ENCODE assay signal across 9 cellular contexts in genomic region chr1:116232989-116233514, GRCh38.
DNase-seq lines count a peak whose midpoint lies in the region; ATAC-seq and TF ChIP-seq lines count a peak whose summit lies in the region.
"Had no signal": no experiment of that assay in that cellular context is flagged by ENCODE, and none has a peak within 500 bp of the region (broad histone marks: within the 10 kb centered on the region; RNA-seq: fewer than 3 reads in every experiment).

No MANE protein-coding gene starts in this region.

- H3K27me3 Mint-ChIP-seq in activated T-helper 17 cell treated with anti-CD3 and anti-CD28 coated beads, Interleukin-2, amount 50 U/mL, for 72 hours = no peaks in the 10 kb centered on the region
- H3K27me3 Mint-ChIP-seq in endothelial cell (ENCODE audit: unreplicated experiment) = peaks cover 1% of the 10 kb centered on the region

- H3K4me1 ChIP-seq in DOHH2 (ENCODE audit: control insufficient read depth, low read length) = peaks cover 60% of the 10 kb centered on the region
- H3K4me1 ChIP-seq in left lung = no peaks in the 10 kb centered on the region

- H3K27ac ChIP-seq in DOHH2 (ENCODE audit: low read depth, low read length) = peak overlapping the region; percentile 10; the same call in 1 of the 2 replicates
- no peak overlapping the region for H3K27ac ChIP-seq in left lung

- H3K4me2 ChIP-seq in DOHH2 (ENCODE audit: low read length) = peak overlapping the region; percentile 50

- H3K27ac Mint-ChIP-seq in activated T-helper 17 cell treated with anti-CD3 and anti-CD28 coated beads, Interleukin-2, amount 50 U/mL, for 72 hours = no peak overlapping the region
- H3K27ac Mint-ChIP-seq in endothelial cell (ENCODE audit: unreplicated experiment) = no peak overlapping the region

- H3K9me3 Mint-ChIP-seq in activated T-helper 17 cell treated with anti-CD3 and anti-CD28 coated beads, Interleukin-2, amount 50 U/mL, for 72 hours = no peaks in the 10 kb centered on the region
- H3K9me3 Mint-ChIP-seq in endothelial cell (ENCODE audit: unreplicated experiment) = no peaks in the 10 kb centered on the region

- H3K79me2 ChIP-seq in DOHH2 (ENCODE audit: control insufficient read depth, low read length) = no peaks in the 10 kb centered on the region

- 0 out of 2 replicates have a peak, but pooled peaks cover 2% of the 10 kb centered on the region for H3F3A ChIP-seq in DOHH2 (ENCODE audit: control insufficient read depth, insufficient read depth)

- H3K36me3 ChIP-seq in DOHH2 (ENCODE audit: control insufficient read depth, low read length) (no peaks in the 10 kb centered on the region), left lung (no peaks in the 10 kb centered on the region)

- H3K4me3 Mint-ChIP-seq in activated T-helper 17 cell treated with anti-CD3 and anti-CD28 coated beads, Interleukin-2, amount 50 U/mL, for 72 hours = no peak overlapping the region
- H3K4me3 Mint-ChIP-seq in endothelial cell (ENCODE audit: unreplicated experiment) = no peak overlapping the region

- TF ChIP-seq CTCF in DOHH2 (IDR thresholded peaks at IDR 0.05; ENCODE audit: low read depth, low read length, poor library complexity, severe bottlenecking) = peak; percentile 27
- TF ChIP-seq CTCF in left lung (IDR thresholded peaks at IDR 0.05) = no peak
- no peak for TF ChIP-seq CTCF in endothelial cell (IDR thresholded peaks at IDR 0.05; ENCODE audit: unreplicated experiment)

- ATAC-seq in GM21825 (IDR thresholded peaks at IDR 0.05; ENCODE audit: unreplicated experiment) (peak; percentile 60), left lung (peak; percentile 71)
- no peak for ATAC-seq in activated T-helper 17 cell treated with anti-CD3 and anti-CD28 coated beads, Interleukin-2, amount 50 U/mL, for 72 hours (replicated peaks)

- no peaks in the 10 kb centered on the region for H3K9me2 ChIP-seq in DOHH2 (replicated peaks; ENCODE audit: control insufficient read depth, low read length)

- H3K27me3 ChIP-seq in DOHH2 (ENCODE audit: control insufficient read depth, low read length) = no peaks in the 10 kb centered on the region
- H3K27me3 ChIP-seq in left lung = no peaks in the 10 kb centered on the region

- intact Hi-C loops in left lung (cut with DNase I) = no loop called here

- H3K36me3 Mint-ChIP-seq in activated T-helper 17 cell treated with anti-CD3 and anti-CD28 coated beads, Interleukin-2, amount 50 U/mL, for 72 hours (ENCODE audit: low read depth) = no peaks in the 10 kb centered on the region
- no peaks in the 10 kb centered on the region for H3K36me3 Mint-ChIP-seq in endothelial cell (ENCODE audit: low read depth, unreplicated experiment)

- no peaks in the 10 kb centered on the region for H4K20me1 ChIP-seq in DOHH2 (ENCODE audit: control insufficient read depth, insufficient read depth, low read depth, low read length)

- peak in 4 of 5 donors; percentile 4 to 17 (median 12) for DNase-seq in T-helper 1 cell
- DNase-seq in left lung = no peak
- DNase-seq in endothelial cell (ENCODE audit: low spot score) = no peak
- DNase-seq in nucleus accumbens (lab: John Stamatoyannopoulos, UW) = no peak
- DNase-seq in amygdala (lab: John Stamatoyannopoulos, UW) = no peak
- DNase-seq: NCI-H1092 had no signal

- no peak overlapping the region for H3K4me3 ChIP-seq in DOHH2 (ENCODE audit: low read length)
- H3K4me3 ChIP-seq in left lung = no peak overlapping the region

- H3K4me1 Mint-ChIP-seq in activated T-helper 17 cell treated with anti-CD3 and anti-CD28 coated beads, Interleukin-2, amount 50 U/mL, for 72 hours = peaks cover 6% of the 10 kb centered on the region
- no peaks in the 10 kb centered on the region for H3K4me1 Mint-ChIP-seq in endothelial cell (ENCODE audit: unreplicated experiment)

- H3K9me3 ChIP-seq in DOHH2 (ENCODE audit: control insufficient read depth, insufficient read depth, low read length) (no peaks in the 10 kb centered on the region), left lung (no peaks in the 10 kb centered on the region)

Comparison
In these comparisons a context has a peak if more than half of its experiments do, and no peak if none do; other contexts are left out.
1. DNase-seq: peak in T-helper 1 cell (4 of 5); none in left lung (0 of 2), endothelial cell (single experiment), nucleus accumbens (0 of 56) and amygdala (0 of 56).